ENCODE assay signal across 1 cellular context in the genomic region with DNA sequence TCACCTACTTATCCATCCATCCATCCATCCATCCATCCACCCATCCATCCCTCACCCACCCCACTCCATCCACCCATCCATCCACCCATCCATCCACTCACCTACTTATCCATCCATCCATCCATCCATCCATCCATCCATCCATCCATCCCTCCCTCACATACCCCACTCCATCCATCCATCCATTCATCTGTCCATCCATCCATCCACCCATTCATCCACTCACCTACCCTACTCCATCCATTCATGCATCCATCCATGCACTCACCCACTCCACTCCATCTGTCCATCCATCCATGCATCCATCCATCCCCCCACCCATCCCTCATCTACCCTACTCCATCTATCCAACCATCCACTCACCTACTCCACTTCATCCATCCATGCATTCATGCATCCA.
TF ChIP-seq lines count a peak whose summit lies in the region.

No MANE protein-coding gene starts in this region.

TF ChIP-seq in HEK293, 187 proteins besides CTCF, POLR2A, EP300 and RAD21 (continued from another document):
- TF ChIP-seq, protein P1, sequence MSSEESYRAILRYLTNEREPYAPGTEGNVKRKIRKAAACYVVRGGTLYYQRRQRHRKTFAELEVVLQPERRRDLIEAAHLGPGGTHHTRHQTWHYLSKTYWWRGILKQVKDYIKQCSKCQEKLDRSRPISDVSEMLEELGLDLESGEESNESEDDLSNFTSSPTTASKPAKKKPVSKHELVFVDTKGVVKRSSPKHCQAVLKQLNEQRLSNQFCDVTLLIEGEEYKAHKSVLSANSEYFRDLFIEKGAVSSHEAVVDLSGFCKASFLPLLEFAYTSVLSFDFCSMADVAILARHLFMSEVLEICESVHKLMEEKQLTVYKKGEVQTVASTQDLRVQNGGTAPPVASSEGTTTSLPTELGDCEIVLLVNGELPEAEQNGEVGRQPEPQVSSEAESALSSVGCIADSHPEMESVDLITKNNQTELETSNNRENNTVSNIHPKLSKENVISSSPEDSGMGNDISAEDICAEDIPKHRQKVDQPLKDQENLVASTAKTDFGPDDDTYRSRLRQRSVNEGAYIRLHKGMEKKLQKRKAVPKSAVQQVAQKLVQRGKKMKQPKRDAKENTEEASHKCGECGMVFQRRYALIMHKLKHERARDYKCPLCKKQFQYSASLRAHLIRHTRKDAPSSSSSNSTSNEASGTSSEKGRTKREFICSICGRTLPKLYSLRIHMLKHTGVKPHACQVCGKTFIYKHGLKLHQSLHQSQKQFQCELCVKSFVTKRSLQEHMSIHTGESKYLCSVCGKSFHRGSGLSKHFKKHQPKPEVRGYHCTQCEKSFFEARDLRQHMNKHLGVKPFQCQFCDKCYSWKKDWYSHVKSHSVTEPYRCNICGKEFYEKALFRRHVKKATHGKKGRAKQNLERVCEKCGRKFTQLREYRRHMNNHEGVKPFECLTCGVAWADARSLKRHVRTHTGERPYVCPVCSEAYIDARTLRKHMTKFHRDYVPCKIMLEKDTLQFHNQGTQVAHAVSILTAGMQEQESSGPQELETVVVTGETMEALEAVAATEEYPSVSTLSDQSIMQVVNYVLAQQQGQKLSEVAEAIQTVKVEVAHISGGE (tag by site-specific recombination; conservative IDR thresholded peaks at IDR 0.05; ENCODE audit: low read depth), result no peak
- TF ChIP-seq FEZF1 (tag by site-specific recombination; IDR thresholded peaks at IDR 0.05) (no peak), ZNF707 (tag by site-specific recombination; IDR thresholded peaks at IDR 0.05) (0 out of 2 replicates have a peak, but pooled peaks have one; percentile 12), OVOL3 (tag by site-specific recombination; IDR thresholded peaks at IDR 0.05) (no peak), ZNF521 (tag by site-specific recombination; IDR thresholded peaks at IDR 0.05) (no peak), SP7 (tag by site-specific recombination; IDR thresholded peaks at IDR 0.05) (no peak), ZBTB17 (tag by site-specific recombination; IDR thresholded peaks at IDR 0.05) (peak; percentile 91)
- TF ChIP-seq, protein P2, sequence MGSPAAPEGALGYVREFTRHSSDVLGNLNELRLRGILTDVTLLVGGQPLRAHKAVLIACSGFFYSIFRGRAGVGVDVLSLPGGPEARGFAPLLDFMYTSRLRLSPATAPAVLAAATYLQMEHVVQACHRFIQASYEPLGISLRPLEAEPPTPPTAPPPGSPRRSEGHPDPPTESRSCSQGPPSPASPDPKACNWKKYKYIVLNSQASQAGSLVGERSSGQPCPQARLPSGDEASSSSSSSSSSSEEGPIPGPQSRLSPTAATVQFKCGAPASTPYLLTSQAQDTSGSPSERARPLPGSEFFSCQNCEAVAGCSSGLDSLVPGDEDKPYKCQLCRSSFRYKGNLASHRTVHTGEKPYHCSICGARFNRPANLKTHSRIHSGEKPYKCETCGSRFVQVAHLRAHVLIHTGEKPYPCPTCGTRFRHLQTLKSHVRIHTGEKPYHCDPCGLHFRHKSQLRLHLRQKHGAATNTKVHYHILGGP (tag by site-specific recombination; IDR thresholded peaks at IDR 0.05), result no peak
- TF ChIP-seq, protein P3, sequence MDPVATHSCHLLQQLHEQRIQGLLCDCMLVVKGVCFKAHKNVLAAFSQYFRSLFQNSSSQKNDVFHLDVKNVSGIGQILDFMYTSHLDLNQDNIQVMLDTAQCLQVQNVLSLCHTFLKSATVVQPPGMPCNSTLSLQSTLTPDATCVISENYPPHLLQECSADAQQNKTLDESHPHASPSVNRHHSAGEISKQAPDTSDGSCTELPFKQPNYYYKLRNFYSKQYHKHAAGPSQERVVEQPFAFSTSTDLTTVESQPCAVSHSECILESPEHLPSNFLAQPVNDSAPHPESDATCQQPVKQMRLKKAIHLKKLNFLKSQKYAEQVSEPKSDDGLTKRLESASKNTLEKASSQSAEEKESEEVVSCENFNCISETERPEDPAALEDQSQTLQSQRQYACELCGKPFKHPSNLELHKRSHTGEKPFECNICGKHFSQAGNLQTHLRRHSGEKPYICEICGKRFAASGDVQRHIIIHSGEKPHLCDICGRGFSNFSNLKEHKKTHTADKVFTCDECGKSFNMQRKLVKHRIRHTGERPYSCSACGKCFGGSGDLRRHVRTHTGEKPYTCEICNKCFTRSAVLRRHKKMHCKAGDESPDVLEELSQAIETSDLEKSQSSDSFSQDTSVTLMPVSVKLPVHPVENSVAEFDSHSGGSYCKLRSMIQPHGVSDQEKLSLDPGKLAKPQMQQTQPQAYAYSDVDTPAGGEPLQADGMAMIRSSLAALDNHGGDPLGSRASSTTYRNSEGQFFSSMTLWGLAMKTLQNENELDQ (tag by site-specific recombination; IDR thresholded peaks at IDR 0.05; ENCODE audit: low read depth), result no peak
